ENCODE assay signal across 2 cellular contexts in the genomic region with DNA sequence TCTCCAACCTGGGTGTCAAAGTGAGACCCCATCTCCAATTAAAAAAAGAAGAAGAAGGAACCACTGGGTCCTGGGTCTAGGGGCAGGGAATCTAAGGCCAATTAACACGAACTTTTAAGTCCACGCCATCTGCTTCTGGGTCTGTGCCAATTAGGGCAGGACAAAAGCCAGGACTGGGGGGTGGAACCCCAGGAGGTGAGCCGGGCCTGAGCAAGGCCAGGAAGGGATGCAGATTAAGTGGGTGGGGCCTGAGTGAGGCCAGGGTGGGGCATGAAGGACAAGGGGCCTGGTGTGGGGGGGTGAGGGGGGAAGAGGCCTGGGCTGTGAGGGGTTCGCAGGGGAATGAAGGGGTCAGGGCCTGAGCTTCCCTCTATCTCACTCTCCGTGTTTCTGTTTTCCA.
TF ChIP-seq lines count a peak whose summit lies in the region.

No MANE protein-coding gene starts in this region.

TF ChIP-seq in IMR-90, 13 proteins besides CTCF, POLR2A, EP300 and RAD21:
- TF ChIP-seq CHD1 (IDR thresholded peaks at IDR 0.05; ENCODE audit: low read depth, low read length), result no peak
- no peak for TF ChIP-seq RFX5 (IDR thresholded peaks at IDR 0.05; ENCODE audit: low read depth, low read length)
- no peak for TF ChIP-seq MAFK (IDR thresholded peaks at IDR 0.05; ENCODE audit: low read depth, low read length)

TF ChIP-seq in K562, 482 proteins besides CTCF, POLR2A, EP300 and RAD21:
- TF ChIP-seq, protein P1, sequence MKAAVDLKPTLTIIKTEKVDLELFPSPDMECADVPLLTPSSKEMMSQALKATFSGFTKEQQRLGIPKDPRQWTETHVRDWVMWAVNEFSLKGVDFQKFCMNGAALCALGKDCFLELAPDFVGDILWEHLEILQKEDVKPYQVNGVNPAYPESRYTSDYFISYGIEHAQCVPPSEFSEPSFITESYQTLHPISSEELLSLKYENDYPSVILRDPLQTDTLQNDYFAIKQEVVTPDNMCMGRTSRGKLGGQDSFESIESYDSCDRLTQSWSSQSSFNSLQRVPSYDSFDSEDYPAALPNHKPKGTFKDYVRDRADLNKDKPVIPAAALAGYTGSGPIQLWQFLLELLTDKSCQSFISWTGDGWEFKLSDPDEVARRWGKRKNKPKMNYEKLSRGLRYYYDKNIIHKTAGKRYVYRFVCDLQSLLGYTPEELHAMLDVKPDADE (conservative IDR thresholded peaks at IDR 0.05; ENCODE audit: control insufficient read depth, low read depth, low read length), result no peak
- TF ChIP-seq ZBTB7A (IDR thresholded peaks at IDR 0.05; ENCODE audit: borderline replicate concordance, control insufficient read depth, low read depth, low read length), result peak; percentile 20; the same call in 1 of the 2 replicates
- peak; percentile 4 for TF ChIP-seq PRDM10 (IDR thresholded peaks at IDR 0.05; ENCODE audit: partially characterized antibody)
- TF ChIP-seq STAT5A (IDR thresholded peaks at IDR 0.05; ENCODE audit: borderline replicate concordance, low read length), result no peak
- TF ChIP-seq, protein P2, sequence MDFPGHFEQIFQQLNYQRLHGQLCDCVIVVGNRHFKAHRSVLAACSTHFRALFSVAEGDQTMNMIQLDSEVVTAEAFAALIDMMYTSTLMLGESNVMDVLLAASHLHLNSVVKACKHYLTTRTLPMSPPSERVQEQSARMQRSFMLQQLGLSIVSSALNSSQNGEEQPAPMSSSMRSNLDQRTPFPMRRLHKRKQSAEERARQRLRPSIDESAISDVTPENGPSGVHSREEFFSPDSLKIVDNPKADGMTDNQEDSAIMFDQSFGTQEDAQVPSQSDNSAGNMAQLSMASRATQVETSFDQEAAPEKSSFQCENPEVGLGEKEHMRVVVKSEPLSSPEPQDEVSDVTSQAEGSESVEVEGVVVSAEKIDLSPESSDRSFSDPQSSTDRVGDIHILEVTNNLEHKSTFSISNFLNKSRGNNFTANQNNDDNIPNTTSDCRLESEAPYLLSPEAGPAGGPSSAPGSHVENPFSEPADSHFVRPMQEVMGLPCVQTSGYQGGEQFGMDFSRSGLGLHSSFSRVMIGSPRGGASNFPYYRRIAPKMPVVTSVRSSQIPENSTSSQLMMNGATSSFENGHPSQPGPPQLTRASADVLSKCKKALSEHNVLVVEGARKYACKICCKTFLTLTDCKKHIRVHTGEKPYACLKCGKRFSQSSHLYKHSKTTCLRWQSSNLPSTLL (IDR thresholded peaks at IDR 0.05), result no peak
- TF ChIP-seq NFIC (IDR thresholded peaks at IDR 0.05), result peak; percentile 93
- TF ChIP-seq PTTG1 (tag; IDR thresholded peaks at IDR 0.05; ENCODE audit: low read depth), result no peak
